In genomic region chr13:40624338-40624737, GRCh38 we compare ENCODE assay signal across 11 cellular contexts. TPM values are rescaled to one million over a fixed set of nuclear protein-coding genes. Genes with fewer than 3 reads are reported as not detected.
DNase-seq lines count a peak whose midpoint lies in the region; ATAC-seq and TF ChIP-seq lines count a peak whose summit lies in the region.
"Had no signal": no experiment of that assay in that cellular context is flagged by ENCODE, and none has a peak within 500 bp of the region (broad histone marks: within the 10 kb centered on the region; RNA-seq: fewer than 3 reads in every experiment).

No MANE protein-coding gene starts in this region.

- H3K27me3 Mint-ChIP-seq in naive thymus-derived CD4-positive, alpha-beta T cell = no peaks in the 10 kb centered on the region
- H3K27me3 Mint-ChIP-seq: activated CD8-positive, alpha-beta memory T cell treated with anti-CD3 and anti-CD28 coated beads, Interleukin-2, amount 10 ng/mL, durations not matched to agents 7 days and 5 days had no signal

- H3K4me3 ChIP-seq in mammary epithelial cell (replicated peaks in 1 of 3; ENCODE audit: insufficient read depth in 1 of 3, low read depth in 2 of 3, low read length in 3 of 3) (no peak overlapping the region), breast epithelium (no peak overlapping the region), subcutaneous abdominal adipose tissue (ENCODE audit: low read depth in 1 of 5, low read length in 5 of 5) (no peak overlapping the region), left ventricle myocardium inferior (no peak overlapping the region)
- H3K4me3 ChIP-seq in naive thymus-derived CD4-positive, alpha-beta T cell (ENCODE audit: low read length) = no peak overlapping the region
- H3K4me3 ChIP-seq: BLaER1, lower lobe of right lung had no signal

- H3K4me1 Mint-ChIP-seq in naive thymus-derived CD4-positive, alpha-beta T cell = peaks cover 59 to 100% (median 92%) of the 10 kb centered on the region in 7 donors

- BruUV-seq in mammary epithelial cell (replicated peaks; lab: Mats Ljungman, UMichigan) = no TSS peak

- peak; percentile 36 for DNase-seq in mammary epithelial cell
- no peak for DNase-seq in breast epithelium (ENCODE audit: low spot score in 2 of 2)
- DNase-seq in activated naive CD4-positive, alpha-beta T cell treated with anti-CD3 and anti-CD28 coated beads, Interleukin-2, amount 50 U/mL, for 16 hours = peak; percentile 57
- peak in 1 of 9 donors; percentile 52 for DNase-seq in naive thymus-derived CD4-positive, alpha-beta T cell
- no peak for DNase-seq in left ventricle myocardium inferior
- no peak for DNase-seq in cardiac septum (ENCODE audit: low spot score)
- no peak for DNase-seq in superior temporal gyrus (ENCODE audit: extremely low spot score)
- DNase-seq: activated CD8-positive, alpha-beta memory T cell treated with anti-CD3 and anti-CD28 coated beads, Interleukin-2, amount 10 ng/mL, durations not matched to agents 7 days and 5 days; lower lobe of right lung had no signal

- CTCF ChIA-PET in mammary epithelial cell (lab: Charles Lee; ENCODE audit: low non-redundant PET) = no interaction called here
- CTCF ChIA-PET in naive thymus-derived CD4-positive, alpha-beta T cell (lab: Charles Lee) = no interaction called here

- H3K9ac ChIP-seq in mammary epithelial cell (ENCODE audit: insufficient read depth, low read length) (no peak overlapping the region), subcutaneous abdominal adipose tissue (ENCODE audit: low read length in 5 of 5) (no peak overlapping the region)
- H3K9ac ChIP-seq: BLaER1 had no signal

- no peak overlapping the region for H2AFZ ChIP-seq in mammary epithelial cell (ENCODE audit: low read depth, low read length)

- H3K9me3 ChIP-seq in mammary epithelial cell (replicated peaks; ENCODE audit: insufficient read depth, low read length) (no peaks in the 10 kb centered on the region), breast epithelium (no peaks in the 10 kb centered on the region), subcutaneous abdominal adipose tissue (ENCODE audit: control insufficient read depth in 5 of 5, low read length in 5 of 5) (no peaks in the 10 kb centered on the region), left ventricle myocardium inferior (replicated peaks) (no peaks in the 10 kb centered on the region)
- no peaks in the 10 kb centered on the region for H3K9me3 ChIP-seq in naive thymus-derived CD4-positive, alpha-beta T cell (ENCODE audit: control insufficient read depth in 2 of 3, low read length in 3 of 3)
- H3K9me3 ChIP-seq: lower lobe of right lung had no signal

- peaks cover 0 to 3% (median 0%) of the 10 kb centered on the region in 11 donors for H3K9me3 Mint-ChIP-seq in naive thymus-derived CD4-positive, alpha-beta T cell

- H3K36me3 ChIP-seq in mammary epithelial cell (ENCODE audit: insufficient read depth, low read length) = no peaks in the 10 kb centered on the region
- H3K36me3 ChIP-seq in breast epithelium = no peaks in the 10 kb centered on the region
- H3K36me3 ChIP-seq in naive thymus-derived CD4-positive, alpha-beta T cell (ENCODE audit: control insufficient read depth in 2 of 3, insufficient read depth in 3 of 3, low read length in 3 of 3) = no peaks in the 10 kb centered on the region
- H3K36me3 ChIP-seq in subcutaneous abdominal adipose tissue (ENCODE audit: control insufficient read depth in 5 of 5, insufficient read depth in 5 of 5, low read length in 5 of 5) = peaks cover 0 to 3% (median 0%) of the 10 kb centered on the region in 5 donors
- no peaks in the 10 kb centered on the region for H3K36me3 ChIP-seq in left ventricle myocardium inferior
- H3K36me3 ChIP-seq: lower lobe of right lung had no signal

- H3K27me3 ChIP-seq in mammary epithelial cell (ENCODE audit: insufficient read depth, low read length) = no peaks in the 10 kb centered on the region
- H3K27me3 ChIP-seq in breast epithelium = no peaks in the 10 kb centered on the region
- H3K27me3 ChIP-seq in naive thymus-derived CD4-positive, alpha-beta T cell (ENCODE audit: control insufficient read depth in 2 of 2, insufficient read depth in 2 of 2, low read length in 2 of 2) = no peaks in the 10 kb centered on the region
- H3K27me3 ChIP-seq in subcutaneous abdominal adipose tissue (ENCODE audit: control insufficient read depth in 5 of 5, insufficient read depth in 4 of 5, low read length in 5 of 5) = no peaks in the 10 kb centered on the region
- H3K27me3 ChIP-seq in left ventricle myocardium inferior (ENCODE audit: low read depth) = no peaks in the 10 kb centered on the region
- H3K27me3 ChIP-seq: BLaER1 had no signal

- no peak for TF ChIP-seq POLR2A in breast epithelium (IDR thresholded peaks at IDR 0.05)

- in situ Hi-C loops in mammary epithelial cell (cut with MboI; ENCODE audit: low sequenced_read_pairs in 2 of 2) = no loop called here

- H3K4me1 ChIP-seq in mammary epithelial cell (ENCODE audit: insufficient read depth, low read length) = no peaks in the 10 kb centered on the region
- H3K4me1 ChIP-seq in breast epithelium = no peaks in the 10 kb centered on the region
- H3K4me1 ChIP-seq in naive thymus-derived CD4-positive, alpha-beta T cell (ENCODE audit: control insufficient read depth in 2 of 2, insufficient read depth in 2 of 2, low read length in 2 of 2) = peaks cover 26 to 61% of the 10 kb centered on the region in 2 donors
- peaks cover 0 to 67% (median 37%) of the 10 kb centered on the region in 5 donors for H3K4me1 ChIP-seq in subcutaneous abdominal adipose tissue (ENCODE audit: control insufficient read depth in 5 of 5, insufficient read depth in 5 of 5, low read length in 5 of 5)
- H3K4me1 ChIP-seq in left ventricle myocardium inferior = peaks cover 66% of the 10 kb centered on the region

- peak; percentile 43 for ATAC-seq in naive thymus-derived CD4-positive, alpha-beta T cell
- ATAC-seq: activated CD8-positive, alpha-beta memory T cell treated with anti-CD3 and anti-CD28 coated beads, Interleukin-2, amount 10 ng/mL, durations not matched to agents 7 days and 5 days; lower lobe of right lung had no signal

- no peaks in the 10 kb centered on the region for H4K20me1 ChIP-seq in mammary epithelial cell (ENCODE audit: insufficient read depth, low read length)

- TF ChIP-seq CTCF in mammary epithelial cell (conservative IDR thresholded peaks at IDR 0.05 in 1 of 2, IDR thresholded peaks at IDR 0.05 in 1 of 2; ENCODE audit: extremely low read depth in 1 of 2, insufficient read depth in 1 of 2, low read depth in 1 of 2, low read length in 2 of 2) = no peak
- no peak for TF ChIP-seq CTCF in breast epithelium (IDR thresholded peaks at IDR 0.05)
- TF ChIP-seq CTCF in left ventricle myocardium inferior (IDR thresholded peaks at IDR 0.05; ENCODE audit: borderline replicate concordance) = no peak

- dilution Hi-C loops in mammary epithelial cell (cut with HindIII; ENCODE audit: low sequenced_read_pairs) = no loop called here

- peaks cover 7 to 31% (median 14%) of the 10 kb centered on the region in 5 donors for H3K36me3 Mint-ChIP-seq in naive thymus-derived CD4-positive, alpha-beta T cell

- H3K79me2 ChIP-seq in mammary epithelial cell (ENCODE audit: insufficient read depth, low read length) = peaks cover 3% of the 10 kb centered on the region

- 100% methylated on average over 1 of the region's 1 CpG for WGBS in mammary epithelial cell (ENCODE audit: low coverage, missing lambda C conversion rate)

- H3K4me3 Mint-ChIP-seq in naive thymus-derived CD4-positive, alpha-beta T cell = peak overlapping the region in 9 of 10 donors; percentile 39 to 74 (median 53)
- H3K4me3 Mint-ChIP-seq: activated CD8-positive, alpha-beta memory T cell treated with anti-CD3 and anti-CD28 coated beads, Interleukin-2, amount 10 ng/mL, durations not matched to agents 7 days and 5 days had no signal

- no peak overlapping the region for H3K4me2 ChIP-seq in mammary epithelial cell (ENCODE audit: insufficient read depth, low read depth, low read length)
- H3K4me2 ChIP-seq: BLaER1 had no signal

- intact Hi-C loops in mammary epithelial cell (cut with micrococcal nuclease) (no loop called here), breast epithelium (cut with DNase I; ENCODE audit: low total_unique reads) (no loop called here), left ventricle myocardium inferior (cut with micrococcal nuclease) (no loop called here), cardiac septum (cut with DNase I) (no loop called here)
- intact Hi-C loops in naive thymus-derived CD4-positive, alpha-beta T cell (cut with micrococcal nuclease) = loop anchor here in 1 of 2 donors (2.0 kb wide), 1 partner anchor 40 kb away; no protein-coding TSS in a partner anchor

- H3K27ac Mint-ChIP-seq in naive thymus-derived CD4-positive, alpha-beta T cell = peak overlapping the region in 8 of 9 donors; percentile 33 to 88 (median 64)
- H3K27ac Mint-ChIP-seq: activated CD8-positive, alpha-beta memory T cell treated with anti-CD3 and anti-CD28 coated beads, Interleukin-2, amount 10 ng/mL, durations not matched to agents 7 days and 5 days had no signal

- POLR2A ChIA-PET in naive thymus-derived CD4-positive, alpha-beta T cell (lab: Charles Lee) = interaction anchor here (1.0 kb wide), 1 partner anchor 14 kb away, joined by 7 read pairs; no protein-coding TSS in a partner anchor

- no peak overlapping the region for H3K27ac ChIP-seq in mammary epithelial cell (ENCODE audit: insufficient read depth, low read depth, low read length)
- H3K27ac ChIP-seq in breast epithelium = no peak overlapping the region
- H3K27ac ChIP-seq in naive thymus-derived CD4-positive, alpha-beta T cell (ENCODE audit: low read depth, low read length) = peak overlapping the region; percentile 37
- peak overlapping the region; percentile 78 for H3K27ac ChIP-seq in subcutaneous abdominal adipose tissue (ENCODE audit: low read depth, low read length)
- no peak overlapping the region for H3K27ac ChIP-seq in left ventricle myocardium inferior (replicated peaks)
- H3K27ac ChIP-seq: BLaER1, lower lobe of right lung had no signal

RNA-seq across cellular contexts. Expression of gene FOXO1, which starts 42.1 kb away (rescaled TPM):
- total RNA-seq in mammary epithelial cell (10 to 100 TPM; 10.1 to 23.3 TPM), breast epithelium (100 to 1,000 TPM in 1 of 3 donors, 10 to 100 TPM in 2; 54.1 to 163 (median 67.2) TPM), left ventricle myocardium inferior (13.2 TPM), cardiac septum (14.6 TPM)
- polyA plus RNA-seq in mammary epithelial cell = 3.3 TPM
- polyA minus RNA-seq in mammary epithelial cell = 15.0 TPM
- total RNA-seq in naive thymus-derived CD4-positive, alpha-beta T cell = 10 to 100 TPM; 36.4 to 97.6 (median 93.7) TPM
- 10 to 100 TPM; 66.3 to 71.9 TPM for polyA plus RNA-seq in naive thymus-derived CD4-positive, alpha-beta T cell

Comparison
In these comparisons a context has a peak if more than half of its experiments do, and no peak if none do; other contexts are left out.
1. DNase-seq: peak in mammary epithelial cell (single experiment) and activated naive CD4-positive, alpha-beta T cell treated with anti-CD3 and anti-CD28 coated beads, Interleukin-2, amount 50 U/mL, for 16 hours (single experiment); none in breast epithelium (0 of 2), left ventricle myocardium inferior (single experiment), cardiac septum (single experiment) and superior temporal gyrus (single experiment).
2. H3K27ac ChIP-seq: peak in naive thymus-derived CD4-positive, alpha-beta T cell (single experiment) and subcutaneous abdominal adipose tissue (single experiment); none in mammary epithelial cell (single experiment), breast epithelium (0 of 2) and left ventricle myocardium inferior (single experiment).